In the genomic region with DNA sequence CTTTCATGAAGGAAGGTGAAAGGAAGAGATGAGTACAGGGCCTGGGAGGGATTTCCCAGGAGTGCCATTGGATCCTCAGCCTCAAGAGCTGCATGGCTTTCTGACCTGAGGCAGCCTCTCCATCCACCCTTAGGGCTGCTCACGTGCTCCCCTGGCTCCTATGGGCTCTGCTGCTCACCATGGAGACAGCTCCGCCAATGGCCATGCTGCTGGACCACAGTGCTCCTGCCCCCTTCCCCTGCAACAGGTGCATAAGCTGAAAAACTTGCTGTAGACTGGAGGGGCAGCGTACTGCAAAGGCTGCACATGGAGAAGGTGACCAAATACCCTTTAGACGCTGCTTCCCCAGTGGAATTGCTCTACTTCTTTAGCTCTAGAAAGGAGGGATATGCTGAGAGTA, we compare ENCODE assay signal across 2 cellular contexts.
TF ChIP-seq lines count a peak whose summit lies in the region.

No MANE protein-coding gene starts in this region.

TF ChIP-seq in HCT116, 20 proteins besides CTCF, POLR2A, EP300 and RAD21 (continued from another document):
- TF ChIP-seq, protein P1, sequence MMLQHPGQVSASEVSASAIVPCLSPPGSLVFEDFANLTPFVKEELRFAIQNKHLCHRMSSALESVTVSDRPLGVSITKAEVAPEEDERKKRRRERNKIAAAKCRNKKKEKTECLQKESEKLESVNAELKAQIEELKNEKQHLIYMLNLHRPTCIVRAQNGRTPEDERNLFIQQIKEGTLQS (IDR thresholded peaks at IDR 0.05): no peak
- TF ChIP-seq ZNF274 (IDR thresholded peaks at IDR 0.05; ENCODE audit: low read depth, low read length) (no peak), SIN3A (IDR thresholded peaks at IDR 0.05; ENCODE audit: low read depth) (no peak), ZFX (IDR thresholded peaks at IDR 0.05) (no peak), ELF1 (IDR thresholded peaks at IDR 0.05; ENCODE audit: borderline replicate concordance, low read depth) (no peak), EZH2 (IDR thresholded peaks at IDR 0.05) (no peak), TCF7L2 (IDR thresholded peaks at IDR 0.05; ENCODE audit: borderline replicate concordance, extremely low read depth, insufficient read depth, insufficient read length) (no peak), SRF (IDR thresholded peaks at IDR 0.05; ENCODE audit: low read depth) (no peak), YY1 (IDR thresholded peaks at IDR 0.05; ENCODE audit: extremely low read depth, insufficient replicate concordance, low read depth, low read length) (no peak), CBX3 (IDR thresholded peaks at IDR 0.05; ENCODE audit: low read depth) (no peak), POLR2AphosphoS5 (IDR thresholded peaks at IDR 0.05; ENCODE audit: low read depth, low read length) (no peak), CEBPB (IDR thresholded peaks at IDR 0.05; ENCODE audit: low read depth) (no peak), EZH2phosphoT487 (IDR thresholded peaks at IDR 0.05; ENCODE audit: borderline replicate concordance) (no peak), EGR1 (IDR thresholded peaks at IDR 0.05; ENCODE audit: low read depth) (no peak)
- TF ChIP-seq, protein P2, sequence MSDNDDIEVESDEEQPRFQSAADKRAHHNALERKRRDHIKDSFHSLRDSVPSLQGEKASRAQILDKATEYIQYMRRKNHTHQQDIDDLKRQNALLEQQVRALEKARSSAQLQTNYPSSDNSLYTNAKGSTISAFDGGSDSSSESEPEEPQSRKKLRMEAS (IDR thresholded peaks at IDR 0.05): no peak
- TF ChIP-seq, protein P3, sequence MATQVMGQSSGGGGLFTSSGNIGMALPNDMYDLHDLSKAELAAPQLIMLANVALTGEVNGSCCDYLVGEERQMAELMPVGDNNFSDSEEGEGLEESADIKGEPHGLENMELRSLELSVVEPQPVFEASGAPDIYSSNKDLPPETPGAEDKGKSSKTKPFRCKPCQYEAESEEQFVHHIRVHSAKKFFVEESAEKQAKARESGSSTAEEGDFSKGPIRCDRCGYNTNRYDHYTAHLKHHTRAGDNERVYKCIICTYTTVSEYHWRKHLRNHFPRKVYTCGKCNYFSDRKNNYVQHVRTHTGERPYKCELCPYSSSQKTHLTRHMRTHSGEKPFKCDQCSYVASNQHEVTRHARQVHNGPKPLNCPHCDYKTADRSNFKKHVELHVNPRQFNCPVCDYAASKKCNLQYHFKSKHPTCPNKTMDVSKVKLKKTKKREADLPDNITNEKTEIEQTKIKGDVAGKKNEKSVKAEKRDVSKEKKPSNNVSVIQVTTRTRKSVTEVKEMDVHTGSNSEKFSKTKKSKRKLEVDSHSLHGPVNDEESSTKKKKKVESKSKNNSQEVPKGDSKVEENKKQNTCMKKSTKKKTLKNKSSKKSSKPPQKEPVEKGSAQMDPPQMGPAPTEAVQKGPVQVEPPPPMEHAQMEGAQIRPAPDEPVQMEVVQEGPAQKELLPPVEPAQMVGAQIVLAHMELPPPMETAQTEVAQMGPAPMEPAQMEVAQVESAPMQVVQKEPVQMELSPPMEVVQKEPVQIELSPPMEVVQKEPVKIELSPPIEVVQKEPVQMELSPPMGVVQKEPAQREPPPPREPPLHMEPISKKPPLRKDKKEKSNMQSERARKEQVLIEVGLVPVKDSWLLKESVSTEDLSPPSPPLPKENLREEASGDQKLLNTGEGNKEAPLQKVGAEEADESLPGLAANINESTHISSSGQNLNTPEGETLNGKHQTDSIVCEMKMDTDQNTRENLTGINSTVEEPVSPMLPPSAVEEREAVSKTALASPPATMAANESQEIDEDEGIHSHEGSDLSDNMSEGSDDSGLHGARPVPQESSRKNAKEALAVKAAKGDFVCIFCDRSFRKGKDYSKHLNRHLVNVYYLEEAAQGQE (IDR thresholded peaks at IDR 0.05; ENCODE audit: low read depth): no peak

TF ChIP-seq in K562, 482 proteins besides CTCF, POLR2A, EP300 and RAD21 (continued from another document):
- TF ChIP-seq ZNF263 (CRISPR knock-in tag; IDR thresholded peaks at IDR 0.05; ENCODE audit: borderline replicate concordance) (no peak), ZKSCAN3 (CRISPR knock-in tag; IDR thresholded peaks at IDR 0.05) (no peak), ZNF311 (CRISPR knock-in tag; IDR thresholded peaks at IDR 0.05) (no peak), NFATC3 (IDR thresholded peaks at IDR 0.05) (no peak)
- TF ChIP-seq, protein P4, sequence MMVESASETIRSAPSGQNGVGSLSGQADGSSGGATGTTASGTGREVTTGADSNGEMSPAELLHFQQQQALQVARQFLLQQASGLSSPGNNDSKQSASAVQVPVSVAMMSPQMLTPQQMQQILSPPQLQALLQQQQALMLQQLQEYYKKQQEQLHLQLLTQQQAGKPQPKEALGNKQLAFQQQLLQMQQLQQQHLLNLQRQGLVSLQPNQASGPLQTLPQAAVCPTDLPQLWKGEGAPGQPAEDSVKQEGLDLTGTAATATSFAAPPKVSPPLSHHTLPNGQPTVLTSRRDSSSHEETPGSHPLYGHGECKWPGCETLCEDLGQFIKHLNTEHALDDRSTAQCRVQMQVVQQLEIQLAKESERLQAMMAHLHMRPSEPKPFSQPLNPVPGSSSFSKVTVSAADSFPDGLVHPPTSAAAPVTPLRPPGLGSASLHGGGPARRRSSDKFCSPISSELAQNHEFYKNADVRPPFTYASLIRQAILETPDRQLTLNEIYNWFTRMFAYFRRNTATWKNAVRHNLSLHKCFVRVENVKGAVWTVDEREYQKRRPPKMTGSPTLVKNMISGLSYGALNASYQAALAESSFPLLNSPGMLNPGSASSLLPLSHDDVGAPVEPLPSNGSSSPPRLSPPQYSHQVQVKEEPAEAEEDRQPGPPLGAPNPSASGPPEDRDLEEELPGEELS (CRISPR knock-in tag; IDR thresholded peaks at IDR 0.05; ENCODE audit: borderline replicate concordance): no peak
